17 cellular contexts compared by ENCODE assay signal in genomic region chr4:20916106-20916505, GRCh38.
DNase-seq lines count a peak whose midpoint lies in the region; ATAC-seq and TF ChIP-seq lines count a peak whose summit lies in the region.
"Had no signal": no experiment of that assay in that cellular context is flagged by ENCODE, and none has a peak within 500 bp of the region (broad histone marks: within the 10 kb centered on the region; RNA-seq: fewer than 3 reads in every experiment).

No MANE protein-coding gene starts in this region.

- POLR2A ChIA-PET in activated CD4-positive, alpha-beta memory T cell treated with anti-CD3 and anti-CD28 coated beads, Interleukin-2, amount 10 ng/mL, durations not matched to agents 7 days and 5 days (lab: Charles Lee) = interaction anchor here (0.6 kb wide), 1 partner anchor 770 kb away, joined by 3 read pairs; no protein-coding TSS in a partner anchor

- peak; percentile 4 for DNase-seq in stimulated activated CD4-positive, alpha-beta T cell treated with anti-CD3 and anti-CD28 coated beads, Interleukin-4, amount 100 ng/mL, for 24 hours
- DNase-seq in stimulated activated CD4-positive, alpha-beta T cell treated with anti-CD3 and anti-CD28 coated beads, Interleukin-4, amount 100 ng/mL, for 1 hour = no peak
- peak; percentile 64 for DNase-seq in activated CD4-positive, alpha-beta memory T cell treated with anti-CD3 and anti-CD28 coated beads, Interleukin-2, amount 10 ng/mL, durations not matched to agents 7 days and 5 days
- DNase-seq in immature natural killer cell = peak; percentile 76 to 82 (median 79)
- no peak for DNase-seq in right atrium auricular region (ENCODE audit: low spot score)
- no peak for DNase-seq in vagina (ENCODE audit: extremely low spot score in 2 of 2)
- no peak for DNase-seq in iPS-NIHi11 (ENCODE audit: low spot score)
- DNase-seq: activated CD8-positive, alpha-beta memory T cell treated with anti-CD3 and anti-CD28 coated beads, Interleukin-2, amount 50 U/mL, for 4 hours; amniotic stem cell; Calu3; hippocampal formation; NCI-H187; NCI-H446 treated with DMSO at 0.1 percent for 48 hours; occipital lobe; right lobe of liver; substantia nigra had no signal

- no peak overlapping the region for H3K27ac ChIP-seq in right atrium auricular region
- no peak overlapping the region for H3K27ac ChIP-seq in vagina
- H3K27ac ChIP-seq: right lobe of liver had no signal

- no peaks in the 10 kb centered on the region for H3K27me3 Mint-ChIP-seq in activated CD4-positive, alpha-beta memory T cell treated with anti-CD3 and anti-CD28 coated beads, Interleukin-2, amount 10 ng/mL, durations not matched to agents 7 days and 5 days
- H3K27me3 Mint-ChIP-seq in immature natural killer cell (ENCODE audit: low read depth in 3 of 3) = peaks cover 2 to 5% (median 3%) of the 10 kb centered on the region in 3 donors

- H3K9me3 ChIP-seq in right atrium auricular region = no peaks in the 10 kb centered on the region
- H3K9me3 ChIP-seq in vagina = no peaks in the 10 kb centered on the region
- H3K9me3 ChIP-seq: right lobe of liver had no signal

- H3K4me1 ChIP-seq in right atrium auricular region = no peaks in the 10 kb centered on the region
- H3K4me1 ChIP-seq in vagina = no peaks in the 10 kb centered on the region
- H3K4me1 ChIP-seq: right lobe of liver had no signal

- H3K27me3 ChIP-seq in right atrium auricular region (no peaks in the 10 kb centered on the region), vagina (no peaks in the 10 kb centered on the region)
- H3K27me3 ChIP-seq: right lobe of liver had no signal

- H3K36me3 ChIP-seq in right atrium auricular region (no peaks in the 10 kb centered on the region), vagina (no peaks in the 10 kb centered on the region)
- H3K36me3 ChIP-seq: right lobe of liver had no signal

- no peak for ATAC-seq in HG03175 (IDR thresholded peaks at IDR 0.05; ENCODE audit: unreplicated experiment)

- H3K4me3 ChIP-seq in right atrium auricular region = no peak overlapping the region
- H3K4me3 ChIP-seq in vagina = no peak overlapping the region
- H3K4me3 ChIP-seq: right lobe of liver had no signal

- peak overlapping the region; percentile 11 for H3K4me3 Mint-ChIP-seq in activated CD4-positive, alpha-beta memory T cell treated with anti-CD3 and anti-CD28 coated beads, Interleukin-2, amount 10 ng/mL, durations not matched to agents 7 days and 5 days
- peak overlapping the region; percentile 59 to 80 (median 75) for H3K4me3 Mint-ChIP-seq in immature natural killer cell

- intact Hi-C loops in vagina (cut with DNase I) = no loop called here

- peaks cover 2% of the 10 kb centered on the region for H3K9me3 Mint-ChIP-seq in activated CD4-positive, alpha-beta memory T cell treated with anti-CD3 and anti-CD28 coated beads, Interleukin-2, amount 10 ng/mL, durations not matched to agents 7 days and 5 days
- H3K9me3 Mint-ChIP-seq in immature natural killer cell = peaks cover 0 to 6% (median 4%) of the 10 kb centered on the region in 6 donors

- CTCF ChIA-PET in activated CD4-positive, alpha-beta memory T cell treated with anti-CD3 and anti-CD28 coated beads, Interleukin-2, amount 10 ng/mL, durations not matched to agents 7 days and 5 days (lab: Charles Lee) = interaction anchor here (0.9 to 1.5 kb wide), 2 partner anchors 124 to 143 kb away, joined by 4 to 5 read pairs; no protein-coding TSS in a partner anchor

- TF ChIP-seq POLR2A in vagina (IDR thresholded peaks at IDR 0.05) = no peak

- peak overlapping the region; percentile 22 for H3K27ac Mint-ChIP-seq in activated CD4-positive, alpha-beta memory T cell treated with anti-CD3 and anti-CD28 coated beads, Interleukin-2, amount 10 ng/mL, durations not matched to agents 7 days and 5 days
- peak overlapping the region; percentile 85 to 94 (median 86) for H3K27ac Mint-ChIP-seq in immature natural killer cell

- H3K4me1 Mint-ChIP-seq in activated CD4-positive, alpha-beta memory T cell treated with anti-CD3 and anti-CD28 coated beads, Interleukin-2, amount 10 ng/mL, durations not matched to agents 7 days and 5 days = peaks cover 16% of the 10 kb centered on the region
- H3K4me1 Mint-ChIP-seq in immature natural killer cell = peaks cover 52 to 69% of the 10 kb centered on the region in 2 donors

- H3K36me3 Mint-ChIP-seq in activated CD4-positive, alpha-beta memory T cell treated with anti-CD3 and anti-CD28 coated beads, Interleukin-2, amount 10 ng/mL, durations not matched to agents 7 days and 5 days (ENCODE audit: low read depth) = no peaks in the 10 kb centered on the region
- H3K36me3 Mint-ChIP-seq in immature natural killer cell = peaks cover 3 to 11% (median 10%) of the 10 kb centered on the region in 3 donors

- TF ChIP-seq CTCF in right atrium auricular region (IDR thresholded peaks at IDR 0.05) (no peak), vagina (IDR thresholded peaks at IDR 0.05) (no peak)

Comparison
In these comparisons a context has a peak if more than half of its experiments do, and no peak if none do; other contexts are left out.
1. DNase-seq: peak in stimulated activated CD4-positive, alpha-beta T cell treated with anti-CD3 and anti-CD28 coated beads, Interleukin-4, amount 100 ng/mL, for 24 hours (single experiment), activated CD4-positive, alpha-beta memory T cell treated with anti-CD3 and anti-CD28 coated beads, Interleukin-2, amount 10 ng/mL, durations not matched to agents 7 days and 5 days (single experiment) and immature natural killer cell (3 of 3); none in stimulated activated CD4-positive, alpha-beta T cell treated with anti-CD3 and anti-CD28 coated beads, Interleukin-4, amount 100 ng/mL, for 1 hour (single experiment), right atrium auricular region (single experiment), vagina (0 of 2) and iPS-NIHi11 (single experiment).